Comparison of ENCODE assay signal across 21 cellular contexts in genomic region chr7:57367171-57367570, GRCh38.
"Had no signal": no experiment of that assay in that cellular context is flagged by ENCODE, and none has a peak within 500 bp of the region (broad histone marks: within the 10 kb centered on the region; RNA-seq: fewer than 3 reads in every experiment).

No MANE protein-coding gene starts in this region.

- H3K9me3 ChIP-seq: gastrocnemius medialis, lower lobe of right lung had no signal

- H3K4me1 ChIP-seq: esophagus squamous epithelium, gastrocnemius medialis, left lung, lower lobe of right lung had no signal

- DNase-seq: dermis blood vessel endothelial cell; dorsolateral prefrontal cortex; effector CD4-positive, alpha-beta T cell; effector memory CD4-positive, alpha-beta T cell; erythroblast; esophagus squamous epithelium; foreskin fibroblast; foreskin melanocyte; gastrocnemius medialis; heart left ventricle; hypothalamus; left cardiac atrium; left lung; left ventricle myocardium superior; lower lobe of right lung; mesenchymal stem cell; naive thymus-derived CD4-positive, alpha-beta T cell had no signal

- H3K27me3 ChIP-seq: dorsolateral prefrontal cortex, esophagus squamous epithelium, gastrocnemius medialis, heart left ventricle, hepatocyte, left lung had no signal

- H3K27ac ChIP-seq: coronary artery, dorsolateral prefrontal cortex, epithelial cell of prostate, esophagus squamous epithelium, gastrocnemius medialis, heart left ventricle, hepatocyte, left lung, lower lobe of right lung had no signal

- ATAC-seq: esophagus mucosa; gastrocnemius medialis; heart left ventricle; left cardiac atrium; left lung; left ventricle myocardium superior; lower lobe of right lung; naive thymus-derived CD4-positive, alpha-beta T cell had no signal

- H3K4me3 ChIP-seq: coronary artery, dorsolateral prefrontal cortex, esophagus squamous epithelium, gastrocnemius medialis, heart left ventricle, hepatocyte, left lung, lower lobe of right lung had no signal

- H3K36me3 ChIP-seq: esophagus squamous epithelium, gastrocnemius medialis, heart left ventricle, left lung, lower lobe of right lung had no signal
